ENCODE assay signal across 10 cellular contexts in the genomic region with DNA sequence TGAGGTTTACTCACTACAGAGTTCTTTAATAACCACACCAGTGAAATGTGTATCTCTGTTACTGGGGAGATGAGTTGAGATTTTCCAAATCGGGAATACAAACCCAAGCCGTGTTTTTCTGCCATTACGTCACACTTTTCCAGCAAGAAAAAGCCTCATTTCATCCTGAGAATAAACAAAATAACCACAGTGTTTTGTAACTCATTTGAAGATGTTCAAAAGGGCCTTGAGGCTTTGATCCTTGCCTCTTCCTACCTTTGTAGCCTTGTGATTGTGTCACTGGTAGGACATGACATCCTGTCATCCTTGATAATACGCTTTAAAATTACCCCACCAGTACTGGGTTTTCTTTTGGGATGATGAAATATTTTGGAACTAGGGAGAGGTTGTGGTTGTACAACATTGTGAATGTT. TPM values are rescaled to one million over a fixed set of nuclear protein-coding genes. Genes with fewer than 3 reads are reported as not detected.
DNase-seq lines count a peak whose midpoint lies in the region; ATAC-seq, FAIRE-seq and TF ChIP-seq lines count a peak whose summit lies in the region.
"Had no signal": no experiment of that assay in that cellular context is flagged by ENCODE, and none has a peak within 500 bp of the region (broad histone marks: within the 10 kb centered on the region; RNA-seq: fewer than 3 reads in every experiment).

No MANE protein-coding gene starts in this region.

- TF ChIP-seq POLR2A in gastroesophageal sphincter (IDR thresholded peaks at IDR 0.05), result no peak

- ATAC-seq in gastroesophageal sphincter, result no peak
- ATAC-seq in stimulated activated naive CD8-positive, alpha-beta T cell treated with anti-CD3 and anti-CD28 coated beads, Interleukin-15, amount 100 ng/mL, for 72 hours, result no peak
- no peak for ATAC-seq in pancreas
- no peak for ATAC-seq in HG03520 (IDR thresholded peaks at IDR 0.05; ENCODE audit: unreplicated experiment)

- H3K4me3 ChIP-seq in gastroesophageal sphincter (no peak overlapping the region), pancreas (no peak overlapping the region)

- FAIRE-seq in pancreas (lab: Jason Lieb, UNC), result no peak

- H3K9me3 ChIP-seq in gastroesophageal sphincter (no peaks in the 10 kb centered on the region), pancreas (no peaks in the 10 kb centered on the region)

- peak overlapping the region; percentile 33 to 99 (median 71) for H3K27ac ChIP-seq in gastroesophageal sphincter
- H3K27ac ChIP-seq in pancreas, result no peak overlapping the region

- H3K4me1 Mint-ChIP-seq in T-helper 2 cell treated with Interferon-gamma antibody and Interleukin-4, amounts not matched to agents 5 μg/mL and 100 μg/mL, for 36 hours (ENCODE audit: low read depth), result peaks cover 7% of the 10 kb centered on the region
- H3K4me1 Mint-ChIP-seq in activated T-helper 1 cell treated with anti-CD3 and anti-CD28 coated beads, Interleukin-12 subunit alpha, Interleukin-12 subunit beta, Interleukin-2, Interleukin-4 antibody, amounts not matched to agents 30 ng/mL and 10 ng/mL and 1 ng/mL, durations not matched to agents 14 hours and 24 hours and 36 hours (ENCODE audit: low read depth), result peaks cover 14% of the 10 kb centered on the region
- peaks cover 29% of the 10 kb centered on the region for H3K4me1 Mint-ChIP-seq in stimulated activated naive CD8-positive, alpha-beta T cell treated with anti-CD3 and anti-CD28 coated beads, Interleukin-15, amount 100 ng/mL, for 72 hours

- peaks cover 12% of the 10 kb centered on the region for H3K36me3 Mint-ChIP-seq in T-helper 2 cell treated with Interferon-gamma antibody and Interleukin-4, amounts not matched to agents 5 μg/mL and 100 μg/mL, for 36 hours (ENCODE audit: low read depth)
- peaks cover 5% of the 10 kb centered on the region for H3K36me3 Mint-ChIP-seq in activated T-helper 1 cell treated with anti-CD3 and anti-CD28 coated beads, Interleukin-12 subunit alpha, Interleukin-12 subunit beta, Interleukin-2, Interleukin-4 antibody, amounts not matched to agents 30 ng/mL and 10 ng/mL and 1 ng/mL, durations not matched to agents 14 hours and 24 hours and 36 hours (ENCODE audit: low read depth)

- WGBS in gastroesophageal sphincter (ENCODE audit: low coverage in 1 of 2), 2 donors, result 67 to 71% methylated on average over 1 to 4 of the region's 4 CpGs
- 75 to 80% methylated on average over 4 of the region's 4 CpGs for WGBS in pancreas, 2 donors

- H3K36me3 ChIP-seq in gastroesophageal sphincter (peaks cover 0 to 15% of the 10 kb centered on the region in 2 donors), pancreas (no peaks in the 10 kb centered on the region)

- DNase-seq in T-helper 2 cell treated with Interferon-gamma antibody and Interleukin-4, amounts not matched to agents 5 μg/mL and 100 μg/mL, for 36 hours (ENCODE audit: low spot score), result no peak
- DNase-seq in T-helper 2 cell (no peak), DMS53 (lab: John Stamatoyannopoulos, UW) (no peak), pancreas (no peak)
- DNase-seq in activated T-helper 1 cell treated with anti-CD3 and anti-CD28 coated beads, Interleukin-12 subunit alpha, Interleukin-12 subunit beta, Interleukin-2, Interleukin-4 antibody, amounts not matched to agents 30 ng/mL and 10 ng/mL and 1 ng/mL, durations not matched to agents 14 hours and 24 hours and 36 hours (ENCODE audit: low spot score), result no peak
- no peak for DNase-seq in stimulated activated naive CD8-positive, alpha-beta T cell treated with anti-CD3 and anti-CD28 coated beads, Interleukin-15, amount 100 ng/mL, for 72 hours
- DNase-seq: 8988T, NCI-H774 had no signal

- intact Hi-C loops in activated T-helper 1 cell treated with anti-CD3 and anti-CD28 coated beads, Interleukin-12 subunit alpha, Interleukin-12 subunit beta, Interleukin-2, Interleukin-4 antibody, amounts not matched to agents 30 ng/mL and 10 ng/mL and 1 ng/mL, durations not matched to agents 14 hours and 24 hours and 36 hours (cut with micrococcal nuclease), result no loop called here
- intact Hi-C loops in pancreas (cut with DNase I), result no loop called here

- H3K9me3 Mint-ChIP-seq in T-helper 2 cell treated with Interferon-gamma antibody and Interleukin-4, amounts not matched to agents 5 μg/mL and 100 μg/mL, for 36 hours, result no peaks in the 10 kb centered on the region
- no peaks in the 10 kb centered on the region for H3K9me3 Mint-ChIP-seq in activated T-helper 1 cell treated with anti-CD3 and anti-CD28 coated beads, Interleukin-12 subunit alpha, Interleukin-12 subunit beta, Interleukin-2, Interleukin-4 antibody, amounts not matched to agents 30 ng/mL and 10 ng/mL and 1 ng/mL, durations not matched to agents 14 hours and 24 hours and 36 hours
- H3K9me3 Mint-ChIP-seq in stimulated activated naive CD8-positive, alpha-beta T cell treated with anti-CD3 and anti-CD28 coated beads, Interleukin-15, amount 100 ng/mL, for 72 hours, result no peaks in the 10 kb centered on the region

- H3K27ac Mint-ChIP-seq in T-helper 2 cell treated with Interferon-gamma antibody and Interleukin-4, amounts not matched to agents 5 μg/mL and 100 μg/mL, for 36 hours, result no peak overlapping the region
- H3K27ac Mint-ChIP-seq in activated T-helper 1 cell treated with anti-CD3 and anti-CD28 coated beads, Interleukin-12 subunit alpha, Interleukin-12 subunit beta, Interleukin-2, Interleukin-4 antibody, amounts not matched to agents 30 ng/mL and 10 ng/mL and 1 ng/mL, durations not matched to agents 14 hours and 24 hours and 36 hours, result peak overlapping the region; percentile 7
- H3K27ac Mint-ChIP-seq in stimulated activated naive CD8-positive, alpha-beta T cell treated with anti-CD3 and anti-CD28 coated beads, Interleukin-15, amount 100 ng/mL, for 72 hours, result peak overlapping the region in 1 of 2 donors; percentile 89

- TF ChIP-seq EP300 in gastroesophageal sphincter (IDR thresholded peaks at IDR 0.05), result no peak

- no peak for TF ChIP-seq CTCF in gastroesophageal sphincter (IDR thresholded peaks at IDR 0.05)
- no peak for TF ChIP-seq CTCF in pancreas (IDR thresholded peaks at IDR 0.05)

- no peaks in the 10 kb centered on the region for H3K27me3 Mint-ChIP-seq in T-helper 2 cell treated with Interferon-gamma antibody and Interleukin-4, amounts not matched to agents 5 μg/mL and 100 μg/mL, for 36 hours (ENCODE audit: low read depth)
- no peaks in the 10 kb centered on the region for H3K27me3 Mint-ChIP-seq in activated T-helper 1 cell treated with anti-CD3 and anti-CD28 coated beads, Interleukin-12 subunit alpha, Interleukin-12 subunit beta, Interleukin-2, Interleukin-4 antibody, amounts not matched to agents 30 ng/mL and 10 ng/mL and 1 ng/mL, durations not matched to agents 14 hours and 24 hours and 36 hours (ENCODE audit: insufficient read depth)
- H3K27me3 Mint-ChIP-seq in stimulated activated naive CD8-positive, alpha-beta T cell treated with anti-CD3 and anti-CD28 coated beads, Interleukin-15, amount 100 ng/mL, for 72 hours, result no peaks in the 10 kb centered on the region

- H3K4me3 Mint-ChIP-seq in T-helper 2 cell treated with Interferon-gamma antibody and Interleukin-4, amounts not matched to agents 5 μg/mL and 100 μg/mL, for 36 hours, result peak overlapping the region; percentile 27
- H3K4me3 Mint-ChIP-seq in activated T-helper 1 cell treated with anti-CD3 and anti-CD28 coated beads, Interleukin-12 subunit alpha, Interleukin-12 subunit beta, Interleukin-2, Interleukin-4 antibody, amounts not matched to agents 30 ng/mL and 10 ng/mL and 1 ng/mL, durations not matched to agents 14 hours and 24 hours and 36 hours, result peak overlapping the region; percentile 23
- peak overlapping the region; percentile 48 to 85 for H3K4me3 Mint-ChIP-seq in stimulated activated naive CD8-positive, alpha-beta T cell treated with anti-CD3 and anti-CD28 coated beads, Interleukin-15, amount 100 ng/mL, for 72 hours

- peaks cover 0 to 32% (median 0%) of the 10 kb centered on the region in 3 donors for H3K4me1 ChIP-seq in gastroesophageal sphincter
- no peaks in the 10 kb centered on the region for H3K4me1 ChIP-seq in pancreas

- H3K27me3 ChIP-seq in gastroesophageal sphincter, result no peaks in the 10 kb centered on the region
- H3K27me3 ChIP-seq in pancreas, result peaks cover 0 to 10% (median 0%) of the 10 kb centered on the region in 4 donors

RNA-seq across cellular contexts. Expression of gene USP11, which starts 2.9 kb away (rescaled TPM):
- 24.6 and 26.6 TPM in 2 replicates for total RNA-seq in activated T-helper 1 cell treated with anti-CD3 and anti-CD28 coated beads, Interleukin-12 subunit alpha, Interleukin-12 subunit beta, Interleukin-2, Interleukin-4 antibody, amounts not matched to agents 30 ng/mL and 10 ng/mL and 1 ng/mL, durations not matched to agents 14 hours and 24 hours and 36 hours
- total RNA-seq in gastroesophageal sphincter, result 10 to 100 TPM; 26.9 to 64.6 (median 40.7) TPM
- 10 to 100 TPM; 17.6 to 31.6 (median 22.5) TPM for total RNA-seq in pancreas
- polyA plus RNA-seq in pancreas, result 10 to 100 TPM; 30.8 to 58.4 TPM

RNA-seq across cellular contexts. Expression of gene CDK16, which starts 17.2 kb away (rescaled TPM):
- total RNA-seq in activated T-helper 1 cell treated with anti-CD3 and anti-CD28 coated beads, Interleukin-12 subunit alpha, Interleukin-12 subunit beta, Interleukin-2, Interleukin-4 antibody, amounts not matched to agents 30 ng/mL and 10 ng/mL and 1 ng/mL, durations not matched to agents 14 hours and 24 hours and 36 hours, result 56.4 and 63.8 TPM in 2 replicates
- total RNA-seq in gastroesophageal sphincter (10 to 100 TPM; 45.8 to 76.1 (median 55.6) TPM), pancreas (10 to 100 TPM; 29.9 to 47.9 (median 34.5) TPM)
- polyA plus RNA-seq in pancreas, result 10 to 100 TPM; 42.6 to 46.2 TPM

RNA-seq across cellular contexts. Expression of gene UBA1, which starts 42.1 kb away (rescaled TPM):
- total RNA-seq in activated T-helper 1 cell treated with anti-CD3 and anti-CD28 coated beads, Interleukin-12 subunit alpha, Interleukin-12 subunit beta, Interleukin-2, Interleukin-4 antibody, amounts not matched to agents 30 ng/mL and 10 ng/mL and 1 ng/mL, durations not matched to agents 14 hours and 24 hours and 36 hours, result 221 and 223 TPM in 2 replicates
- total RNA-seq in gastroesophageal sphincter, result 100 to 1,000 TPM; 108 to 211 (median 123) TPM
- total RNA-seq in pancreas, result 100 to 1,000 TPM in 1 of 6 donors, 10 to 100 TPM in 5; 49.0 to 117 (median 64.0) TPM
- polyA plus RNA-seq in pancreas, result 100 to 1,000 TPM in 1 of 2 donors, 10 to 100 TPM in 1; 62.2 to 101 TPM

Comparison
In these comparisons a context has a peak if more than half of its experiments do, and no peak if none do; other contexts are left out.
1. H3K27ac ChIP-seq: peak in gastroesophageal sphincter (4 of 4); none in pancreas (0 of 4).
2. Peak in every context shown above with its lines, with median percentiles within 50 percentile points of each other: H3K4me3 Mint-ChIP-seq.